ENCODE assay signal across 8 cellular contexts in genomic region chr10:22324893-22325271, GRCh38. TPM values are rescaled to one million over a fixed set of nuclear protein-coding genes. Genes with fewer than 3 reads are reported as not detected.
DNase-seq lines count a peak whose midpoint lies in the region; ATAC-seq and TF ChIP-seq lines count a peak whose summit lies in the region.

No MANE protein-coding gene starts in this region.

- no peak for DNase-seq in activated T-cell treated with anti-CD3 and anti-CD28 coated beads, Interleukin-2, amount 50 U/mL, for 24 hours
- DNase-seq in activated T-cell treated with anti-CD3 and anti-CD28 coated beads, Interleukin-2, amount 50 U/mL, for 48 hours: no peak
- DNase-seq in adipocyte (ENCODE audit: low read depth): no peak
- DNase-seq in lower leg skin (ENCODE audit: low spot score in 2 of 2): no peak
- no peak for DNase-seq in thoracic aorta (ENCODE audit: low spot score)

- peak overlapping the region in 1 of 2 donors; percentile 28 for H3K27ac ChIP-seq in thoracic aorta

- H3K27me3 ChIP-seq in adipocyte (replicated peaks; ENCODE audit: control insufficient read depth, insufficient read depth, low read length) (no peaks in the 10 kb centered on the region), thoracic aorta (replicated peaks; ENCODE audit: insufficient read depth) (no peaks in the 10 kb centered on the region)

- TF ChIP-seq CTCF in lower leg skin (IDR thresholded peaks at IDR 0.05) (no peak), thoracic aorta (IDR thresholded peaks at IDR 0.05) (no peak)

- WGBS in lower leg skin, 2 donors: 5 to 8% methylated on average over 9 of the region's 9 CpGs

- H3K4me1 Mint-ChIP-seq in activated T-cell treated with anti-CD3 and anti-CD28 coated beads, Interleukin-2, amount 50 U/mL, for 24 hours (ENCODE audit: low read depth): peaks cover 41% of the 10 kb centered on the region

- TF ChIP-seq POLR2A in lower leg skin (IDR thresholded peaks at IDR 0.05): no peak

- H3K9ac ChIP-seq in adipocyte (ENCODE audit: low read length): peak overlapping the region; percentile 70

- H3K27me3 Mint-ChIP-seq in activated T-cell treated with anti-CD3 and anti-CD28 coated beads, Interleukin-2, amount 50 U/mL, for 24 hours: peaks cover 49% of the 10 kb centered on the region

- ATAC-seq in thoracic aorta (ENCODE audit: insufficient number of reproducible peaks, low FRiP score, low read depth) (no peak), HG03108 (IDR thresholded peaks at IDR 0.05; ENCODE audit: unreplicated experiment) (no peak), HG03521 (IDR thresholded peaks at IDR 0.05; ENCODE audit: unreplicated experiment) (no peak), esophagus mucosa (no peak)

- intact Hi-C loops in lower leg skin (cut with DNase I; ENCODE audit: low total_unique reads): loop anchor here (5.0 to 10.0 kb wide), 3 partner anchors 73 to 1030 kb away; no protein-coding TSS in a partner anchor

- H3K4me3 Mint-ChIP-seq in activated T-cell treated with anti-CD3 and anti-CD28 coated beads, Interleukin-2, amount 50 U/mL, for 24 hours: peak overlapping the region; percentile 93

- peak overlapping the region; percentile 82 for H3K4me3 ChIP-seq in adipocyte (ENCODE audit: low read length)
- H3K4me3 ChIP-seq in lower leg skin (ENCODE audit: low read depth, poor library complexity, severe bottlenecking): peak overlapping the region; percentile 28
- H3K4me3 ChIP-seq in thoracic aorta: peak overlapping the region; percentile 83

- H3K36me3 ChIP-seq in adipocyte (ENCODE audit: control insufficient read depth, insufficient read depth, low read length, severe bottlenecking) (peaks cover 32% of the 10 kb centered on the region), thoracic aorta (peaks cover 13% of the 10 kb centered on the region)

- H3K9me3 Mint-ChIP-seq in activated T-cell treated with anti-CD3 and anti-CD28 coated beads, Interleukin-2, amount 50 U/mL, for 24 hours: no peaks in the 10 kb centered on the region

- H3K36me3 Mint-ChIP-seq in activated T-cell treated with anti-CD3 and anti-CD28 coated beads, Interleukin-2, amount 50 U/mL, for 24 hours (ENCODE audit: low read depth): peaks cover 54% of the 10 kb centered on the region

- H3K27ac Mint-ChIP-seq in activated T-cell treated with anti-CD3 and anti-CD28 coated beads, Interleukin-2, amount 50 U/mL, for 24 hours: peak overlapping the region; percentile 91

- H3K4me1 ChIP-seq in adipocyte (ENCODE audit: control insufficient read depth, insufficient read depth, low read length): peaks cover 35% of the 10 kb centered on the region
- H3K4me1 ChIP-seq in thoracic aorta (ENCODE audit: control insufficient read depth in 1 of 2, low read depth in 2 of 2): peaks cover 15 to 37% of the 10 kb centered on the region in 2 donors

- H3K9me3 ChIP-seq in adipocyte (ENCODE audit: control insufficient read depth, low read length) (no peaks in the 10 kb centered on the region), thoracic aorta (no peaks in the 10 kb centered on the region)

RNA-seq across cellular contexts. Expression of gene BMI1, which starts 4.0 kb away (rescaled TPM):
- total RNA-seq in lower leg skin (10 to 100 TPM; 16.7 to 37.6 (median 28.3) TPM), thoracic aorta (10 to 100 TPM; 55.9 to 79.4 TPM), esophagus mucosa (13.0 TPM)

RNA-seq across cellular contexts. Expression of gene COMMD3, which starts 8.7 kb away (rescaled TPM):
- 100 to 1,000 TPM in 1 of 4 donors, 10 to 100 TPM in 3; 34.5 to 113 (median 51.9) TPM for total RNA-seq in lower leg skin
- total RNA-seq in thoracic aorta: 10 to 100 TPM; 12.6 to 90.4 TPM
- total RNA-seq in esophagus mucosa: 36.5 TPM

RNA-seq across cellular contexts. Expression of gene SPAG6, which starts 20.4 kb away (rescaled TPM):
- total RNA-seq in lower leg skin (under 1 TPM in 2 of 4 donors, not detected in 2; 0.64 to 0.75 TPM), thoracic aorta (not detected), esophagus mucosa (not detected)

Comparison
In these comparisons a context has a peak if more than half of its experiments do, and no peak if none do; other contexts are left out.
1. H3K4me3 ChIP-seq: peak in every context shown above with its lines; median percentile 83 in thoracic aorta; 82 in adipocyte; 28 in lower leg skin.